7 cellular contexts compared by ENCODE assay signal in the genomic region with DNA sequence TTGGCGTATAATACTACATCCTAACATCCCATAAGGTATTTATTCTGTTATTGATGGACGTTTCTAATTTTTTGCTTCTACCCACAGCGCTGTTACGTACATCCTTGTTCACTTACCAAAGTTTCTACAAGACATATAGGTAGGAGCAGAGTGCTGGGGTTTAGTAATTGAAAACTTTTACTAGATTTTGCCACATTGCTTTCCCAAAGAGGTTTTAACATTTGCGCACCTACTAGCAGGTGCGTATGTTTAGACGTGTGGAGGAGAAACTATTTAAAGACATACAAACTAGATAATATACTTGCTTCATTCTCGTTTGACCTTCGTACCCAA. TPM values are rescaled to one million over a fixed set of nuclear protein-coding genes. Genes with fewer than 3 reads are reported as not detected.
DNase-seq lines count a peak whose midpoint lies in the region; ATAC-seq and TF ChIP-seq lines count a peak whose summit lies in the region.

No MANE protein-coding gene starts in this region.

- peak overlapping the region; percentile 95 for H3K27ac ChIP-seq in KOPT-K1 (ENCODE audit: low read depth, low read length, poor library complexity, severe bottlenecking)
- peak overlapping the region; percentile 91 to 96 for H3K27ac ChIP-seq in ovary

- H3K4me1 Mint-ChIP-seq in effector memory CD8-positive, alpha-beta T cell (ENCODE audit: low read depth in 2 of 2): peaks cover 30 to 40% of the 10 kb centered on the region in 2 donors

- peaks cover 30% of the 10 kb centered on the region for H3K36me3 ChIP-seq in KOPT-K1 (ENCODE audit: insufficient read depth, low read length)
- no peaks in the 10 kb centered on the region for H3K36me3 ChIP-seq in ovary

- no peak for DNase-seq in effector memory CD8-positive, alpha-beta T cell
- DNase-seq in ovary: no peak
- no peak for DNase-seq in stimulated activated CD4-positive, alpha-beta T cell treated with anti-CD3 and anti-CD28 coated beads, Interleukin-4, amount 100 ng/mL, for 24 hours
- DNase-seq in iPS-NIHi11 (ENCODE audit: low spot score): no peak
- no peak for DNase-seq in NCI-H1092 treated with DMSO at 0.1 percent for 48 hours (lab: John Stamatoyannopoulos, UW)

- H3K36me3 Mint-ChIP-seq in effector memory CD8-positive, alpha-beta T cell (ENCODE audit: insufficient read depth): peaks cover 45% of the 10 kb centered on the region

- no peak for TF ChIP-seq EP300 in ovary (IDR thresholded peaks at IDR 0.05)

- no peak for TF ChIP-seq POLR2A in ovary (IDR thresholded peaks at IDR 0.05)

- H3K27ac Mint-ChIP-seq in effector memory CD8-positive, alpha-beta T cell: peak overlapping the region; percentile 100

- H3K27me3 Mint-ChIP-seq in effector memory CD8-positive, alpha-beta T cell: no peaks in the 10 kb centered on the region

- H3K9me3 ChIP-seq in KOPT-K1 (ENCODE audit: insufficient read depth, low read length, poor library complexity, severe bottlenecking) (no peaks in the 10 kb centered on the region), ovary (no peaks in the 10 kb centered on the region)

- H3K9me3 Mint-ChIP-seq in effector memory CD8-positive, alpha-beta T cell: no peaks in the 10 kb centered on the region

- no peaks in the 10 kb centered on the region for H3K27me3 ChIP-seq in ovary

- peak; percentile 4 for ATAC-seq in GM19463 (IDR thresholded peaks at IDR 0.05; ENCODE audit: unreplicated experiment)
- ATAC-seq in effector memory CD8-positive, alpha-beta T cell (replicated peaks): peak; percentile 20

- intact Hi-C loops in ovary (cut with DNase I): loop anchor here in 2 of 4 donors (2.0 to 10.0 kb wide), 3 partner anchors 20 to 194 kb away; a partner anchor contains a TSS

- H3K4me1 ChIP-seq in ovary (ENCODE audit: insufficient read depth): peaks cover 7% of the 10 kb centered on the region

- peak overlapping the region; percentile 94 to 96 for H3K4me3 Mint-ChIP-seq in effector memory CD8-positive, alpha-beta T cell

- TF ChIP-seq CTCF in ovary (IDR thresholded peaks at IDR 0.05): no peak

- peak overlapping the region; percentile 86 for H3K4me3 ChIP-seq in ovary

- WGBS in ovary, 3 donors: 0 to 1% (median 1%) methylated on average over 9 of the region's 9 CpGs

RNA-seq across cellular contexts. Expression of a gene that starts 0.6 kb away (rescaled TPM):
- 1,000 to 10,000 TPM; 1,871 to 3,304 (median 2,161) TPM for total RNA-seq in ovary
- polyA plus RNA-seq in ovary: 1,000 to 10,000 TPM; 2,642 to 4,783 TPM

RNA-seq across cellular contexts. Expression of a gene that starts 19.8 kb away (rescaled TPM):
- 10 to 100 TPM in 4 of 7 donors, 1 to 10 TPM in 3; 6.2 to 36.3 (median 10.6) TPM for total RNA-seq in ovary
- 10 to 100 TPM; 19.4 to 31.0 TPM for polyA plus RNA-seq in ovary
